Comparison of ENCODE assay signal across 11 cellular contexts in the genomic region with DNA sequence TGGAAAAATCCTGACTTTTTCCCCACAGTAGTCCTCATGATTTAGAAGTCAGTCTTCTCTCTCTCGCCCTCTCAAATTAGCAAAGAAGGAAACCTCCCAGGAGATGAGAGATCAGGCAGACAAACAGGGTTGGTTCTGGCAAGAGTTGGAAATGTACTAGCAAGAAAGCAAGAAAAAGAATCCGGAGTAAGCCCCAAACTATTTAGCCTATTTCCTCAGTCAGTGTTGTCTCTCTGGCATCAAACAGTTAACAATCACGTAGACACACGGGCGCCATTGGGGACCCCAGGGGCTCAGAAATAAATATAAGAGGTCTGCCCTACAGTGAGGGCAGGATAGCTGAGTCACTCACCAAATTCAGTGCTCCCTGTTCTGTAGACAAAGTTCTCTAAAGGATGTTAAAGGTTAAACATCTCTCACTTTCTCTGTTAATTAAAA. TPM values are rescaled to one million over a fixed set of nuclear protein-coding genes. Genes with fewer than 3 reads are reported as not detected.
A peak's percentile ranks its signal among the peaks of the same experiment; 100 is the strongest.
DNase-seq lines count a peak whose midpoint lies in the region; ATAC-seq and TF ChIP-seq lines count a peak whose summit lies in the region.
"Had no signal": no experiment of that assay in that cellular context is flagged by ENCODE, and none has a peak within 500 bp of the region (broad histone marks: within the 10 kb centered on the region; RNA-seq: fewer than 3 reads in every experiment).

No MANE protein-coding gene starts in this region.

- peak overlapping the region; percentile 59 for H4K91ac ChIP-seq in trophoblast cell (ENCODE audit: low read depth, low read length)

- TF ChIP-seq CTCF in WERI-Rb-1 (IDR thresholded peaks at IDR 0.05; ENCODE audit: low read depth, low read length) (no peak), fibroblast of villous mesenchyme (IDR thresholded peaks at IDR 0.05; ENCODE audit: insufficient read depth, low read depth, low read length) (no peak)

- no peaks in the 10 kb centered on the region for H3K36me3 ChIP-seq in WERI-Rb-1
- no peaks in the 10 kb centered on the region for H3K36me3 ChIP-seq in trophoblast cell (ENCODE audit: control insufficient read depth in 1 of 2, insufficient read depth in 2 of 2, low read length in 2 of 2)

- peaks cover 11% of the 10 kb centered on the region for H3K79me1 ChIP-seq in trophoblast cell (ENCODE audit: low read length)

- H3K14ac ChIP-seq in trophoblast cell (ENCODE audit: low read length), result no peak overlapping the region

- peaks cover 2% of the 10 kb centered on the region for H3K79me2 ChIP-seq in trophoblast cell (ENCODE audit: control insufficient read depth, insufficient read depth, low read length, poor library complexity)

- no peak overlapping the region for H3K9ac ChIP-seq in trophoblast cell (ENCODE audit: low read length)

- peak; percentile 25 for DNase-seq in AG20443 (ENCODE audit: low spot score)
- no peak for DNase-seq in WERI-Rb-1
- peak; percentile 19 for DNase-seq in fibroblast of villous mesenchyme (ENCODE audit: low read depth)
- peak in 1 of 2 donors; percentile 42 for DNase-seq in trophoblast cell
- no peak for DNase-seq in activated CD4-positive, alpha-beta T cell treated with anti-CD3 and anti-CD28 coated beads for 4 hours
- no peak for DNase-seq in GM19240 (ENCODE audit: insufficient read length, low spot score)
- DNase-seq: COR-L47, NCI-H1930 had no signal

- peak overlapping the region; percentile 31 for H2BK120ac ChIP-seq in trophoblast cell (ENCODE audit: insufficient read depth, low read length, poor library complexity)

- H3K4me2 ChIP-seq in trophoblast cell (ENCODE audit: low read length), result peak overlapping the region; percentile 54

- H3K9me3 ChIP-seq in WERI-Rb-1 (ENCODE audit: severe bottlenecking), result no peaks in the 10 kb centered on the region
- peaks cover 4% of the 10 kb centered on the region for H3K9me3 ChIP-seq in trophoblast cell (ENCODE audit: insufficient read depth, low read depth, low read length)

- H3K18ac ChIP-seq in trophoblast cell (ENCODE audit: low read length), result no peak overlapping the region

- no peak overlapping the region for H3K23ac ChIP-seq in trophoblast cell (ENCODE audit: low read length)

- no peak overlapping the region for H2BK12ac ChIP-seq in trophoblast cell (ENCODE audit: low read length)

- H3K27ac ChIP-seq in WERI-Rb-1 (peak overlapping the region; percentile 22; the same call in 1 of the 2 replicates), trophoblast cell (ENCODE audit: low read depth, low read length) (peak overlapping the region; percentile 82)

- no peak overlapping the region for H4K12ac ChIP-seq in trophoblast cell (ENCODE audit: low read depth, low read length)

- no peak for ATAC-seq in GM21423 (IDR thresholded peaks at IDR 0.05; ENCODE audit: unreplicated experiment)
- no peak for ATAC-seq in HG03442 (IDR thresholded peaks at IDR 0.05; ENCODE audit: unreplicated experiment)

- no peaks in the 10 kb centered on the region for H3K27me3 ChIP-seq in WERI-Rb-1 (ENCODE audit: insufficient read depth, low read depth, severe bottlenecking)
- H3K27me3 ChIP-seq in trophoblast cell (ENCODE audit: insufficient read depth, low read length), result no peaks in the 10 kb centered on the region

- H3K4me3 ChIP-seq in WERI-Rb-1 (ENCODE audit: low read depth, low read length) (no peak overlapping the region), fibroblast of villous mesenchyme (ENCODE audit: low read depth, low read length) (no peak overlapping the region), trophoblast cell (ENCODE audit: low read depth, low read length) (no peak overlapping the region)

- H3K4ac ChIP-seq in trophoblast cell (ENCODE audit: low read depth, low read length), result no peak overlapping the region

- H4K8ac ChIP-seq in trophoblast cell (ENCODE audit: low read depth, low read length), result peak overlapping the region; percentile 61

- peak overlapping the region; percentile 3 for H2BK5ac ChIP-seq in trophoblast cell (ENCODE audit: low read depth, low read length, poor library complexity)

- no CpG with 5 or more reads among the region's 5 CpGs for WGBS in trophoblast cell (ENCODE audit: extremely low coverage, insufficient coverage, insufficient read length)

- no peak overlapping the region for H2AK5ac ChIP-seq in trophoblast cell (ENCODE audit: low read length)

- H2AFZ ChIP-seq in trophoblast cell (ENCODE audit: insufficient read depth, low read length, poor library complexity), result no peak overlapping the region

- H3K4me1 ChIP-seq in trophoblast cell (ENCODE audit: control insufficient read depth in 1 of 2, insufficient read depth in 2 of 2, low read length in 2 of 2), result peaks cover 22 to 26% of the 10 kb centered on the region in 2 experiments

RNA-seq across cellular contexts. Expression of a gene that starts 4.7 kb away (rescaled TPM):
- total RNA-seq in fibroblast of villous mesenchyme, result 0.32 and 0.86 TPM in 2 replicates
- polyA plus RNA-seq in trophoblast cell (2013), result 7.1 and 7.4 TPM in 2 replicates
- total RNA-seq: mononuclear cell had no signal

RNA-seq across cellular contexts. Expression of a gene that starts 10.8 kb away (rescaled TPM):
- total RNA-seq in fibroblast of villous mesenchyme, result 0.43 and 0.64 TPM in 2 replicates
- polyA plus RNA-seq in trophoblast cell (2013), result 0.05 TPM in 1 of 2 replicates, not detected in the other
- total RNA-seq: mononuclear cell had no signal

RNA-seq across cellular contexts. Expression of a gene that starts 11.8 kb away (rescaled TPM):
- 11.0 and 20.7 TPM in 2 replicates for total RNA-seq in fibroblast of villous mesenchyme
- 13.0 and 16.7 TPM in 2 replicates for polyA plus RNA-seq in trophoblast cell (2013)
- total RNA-seq: mononuclear cell had no signal

RNA-seq across cellular contexts. Expression of a gene that starts 13.8 kb away (rescaled TPM):
- total RNA-seq in fibroblast of villous mesenchyme, result 27.1 and 30.2 TPM in 2 replicates
- 3.0 and 3.1 TPM in 2 replicates for polyA plus RNA-seq in trophoblast cell (2013)

RNA-seq across cellular contexts. Expression of a gene that starts 44.0 kb away (rescaled TPM):
- 4.3 and 7.7 TPM in 2 replicates for total RNA-seq in fibroblast of villous mesenchyme
- 18.3 and 18.7 TPM in 2 replicates for polyA plus RNA-seq in trophoblast cell (2013)

Comparison
In these comparisons a context has a peak if more than half of its experiments do, and no peak if none do; other contexts are left out.
1. DNase-seq: peak in AG20443 (single experiment) and fibroblast of villous mesenchyme (single experiment); none in WERI-Rb-1 (single experiment), activated CD4-positive, alpha-beta T cell treated with anti-CD3 and anti-CD28 coated beads for 4 hours (0 of 2) and GM19240 (single experiment).